In genomic region chr3:185688808-185689207, GRCh38 we compare ENCODE assay signal across 11 cellular contexts.
DNase-seq lines count a peak whose midpoint lies in the region; ATAC-seq, FAIRE-seq and TF ChIP-seq lines count a peak whose summit lies in the region.
"Had no signal": no experiment of that assay in that cellular context is flagged by ENCODE, and none has a peak within 500 bp of the region (broad histone marks: within the 10 kb centered on the region; RNA-seq: fewer than 3 reads in every experiment).

No MANE protein-coding gene starts in this region.

- H3K27me3 ChIP-seq in astrocyte (ENCODE audit: insufficient read depth, low read length): no peaks in the 10 kb centered on the region

- DNase-seq in AG09309 (ENCODE audit: low read depth): peak; percentile 87
- DNase-seq in HS-5 (ENCODE audit: low read depth): peak; percentile 95
- peak; percentile 98 for DNase-seq in astrocyte (ENCODE audit: low read depth)
- DNase-seq in lung microvascular endothelial cell (ENCODE audit: low read depth in 2 of 2): peak; percentile 58 to 98
- DNase-seq in activated CD8-positive, alpha-beta memory T cell treated with anti-CD3 and anti-CD28 coated beads, Interleukin-2, amount 50 U/mL, for 48 hours: no peak
- no peak for DNase-seq in OCI-M2 (lab: John Stamatoyannopoulos, UW; ENCODE audit: unreplicated experiment)
- no peak for DNase-seq in DMS114 treated with DMSO at 0.1 percent for 48 hours (lab: John Stamatoyannopoulos, UW; ENCODE audit: unreplicated experiment)
- DNase-seq: Karpas-422 had no signal

- peaks cover 31% of the 10 kb centered on the region for H3K4me1 Mint-ChIP-seq in astrocyte (ENCODE audit: low read depth, unreplicated experiment)

- no peak for ATAC-seq in GM21786 (IDR thresholded peaks at IDR 0.05; ENCODE audit: unreplicated experiment)

- H3K4me3 ChIP-seq in AG09309 (ENCODE audit: control insufficient read depth, low read depth, low read length) (no peak overlapping the region), astrocyte (ENCODE audit: insufficient read depth, low read depth, low read length) (no peak overlapping the region)

- H3K36me3 Mint-ChIP-seq in astrocyte (ENCODE audit: low read depth, unreplicated experiment): peaks cover 25% of the 10 kb centered on the region

- peak overlapping the region; percentile 95 for H3K27ac ChIP-seq in astrocyte (ENCODE audit: low read depth, low read length)

- H4K20me1 ChIP-seq in astrocyte (ENCODE audit: insufficient read depth, low read length): no peaks in the 10 kb centered on the region

- no peaks in the 10 kb centered on the region for H3K9me3 ChIP-seq in astrocyte (ENCODE audit: insufficient read depth, low read depth, low read length)

- FAIRE-seq in astrocyte (lab: Jason Lieb, UNC): peak; percentile 98
- FAIRE-seq: GM18507 had no signal

- peaks cover 33% of the 10 kb centered on the region for H3K36me3 ChIP-seq in astrocyte (ENCODE audit: insufficient read depth, low read length)

- H3K9me3 Mint-ChIP-seq in astrocyte (ENCODE audit: unreplicated experiment): no peaks in the 10 kb centered on the region
- H3K9me3 Mint-ChIP-seq: activated T-helper 2 cell treated with anti-CD3 and anti-CD28 coated beads, Interferon-gamma antibody, Interleukin-2, Interleukin-4, amounts not matched to agents 10 μg/mL and 5 μg/mL and 100 μg/mL, durations not matched to agents 14 hours and 24 hours and 36 hours had no signal

- peak overlapping the region; percentile 78 for H3K9ac ChIP-seq in astrocyte (ENCODE audit: low read length)

- H3K4me2 ChIP-seq in astrocyte (ENCODE audit: low read length): peak overlapping the region; percentile 77

- peak overlapping the region; percentile 60 for H3K4me3 Mint-ChIP-seq in astrocyte (ENCODE audit: unreplicated experiment)

- H3K27me3 Mint-ChIP-seq in astrocyte (ENCODE audit: low read depth, unreplicated experiment): no peaks in the 10 kb centered on the region

- TF ChIP-seq CTCF in AG09309 (IDR thresholded peaks at IDR 0.05; ENCODE audit: control insufficient read depth, insufficient read depth, low read depth, low read length, missing control alignments) (no peak), astrocyte (IDR thresholded peaks at IDR 0.05; ENCODE audit: insufficient read depth, low read depth, low read length) (no peak)

- H3K27ac Mint-ChIP-seq in astrocyte (ENCODE audit: unreplicated experiment): peak overlapping the region; percentile 99
- H3K27ac Mint-ChIP-seq: activated T-helper 2 cell treated with anti-CD3 and anti-CD28 coated beads, Interferon-gamma antibody, Interleukin-2, Interleukin-4, amounts not matched to agents 10 μg/mL and 5 μg/mL and 100 μg/mL, durations not matched to agents 14 hours and 24 hours and 36 hours had no signal

- peak overlapping the region; percentile 68 for H2AFZ ChIP-seq in astrocyte (ENCODE audit: low read depth, low read length)

- peaks cover 16% of the 10 kb centered on the region for H3K79me2 ChIP-seq in astrocyte (ENCODE audit: insufficient read depth, low read length)

- H3K4me1 ChIP-seq in astrocyte (ENCODE audit: insufficient read depth, low read length): peaks cover 19% of the 10 kb centered on the region

Comparison
In these comparisons a context has a peak if more than half of its experiments do, and no peak if none do; other contexts are left out.
1. DNase-seq: peak in AG09309 (single experiment), HS-5 (single experiment), astrocyte (single experiment) and lung microvascular endothelial cell (2 of 2); none in activated CD8-positive, alpha-beta memory T cell treated with anti-CD3 and anti-CD28 coated beads, Interleukin-2, amount 50 U/mL, for 48 hours (single experiment), OCI-M2 (single experiment) and DMS114 treated with DMSO at 0.1 percent for 48 hours (single experiment).